ENCODE assay signal across 28 cellular contexts in the genomic region with DNA sequence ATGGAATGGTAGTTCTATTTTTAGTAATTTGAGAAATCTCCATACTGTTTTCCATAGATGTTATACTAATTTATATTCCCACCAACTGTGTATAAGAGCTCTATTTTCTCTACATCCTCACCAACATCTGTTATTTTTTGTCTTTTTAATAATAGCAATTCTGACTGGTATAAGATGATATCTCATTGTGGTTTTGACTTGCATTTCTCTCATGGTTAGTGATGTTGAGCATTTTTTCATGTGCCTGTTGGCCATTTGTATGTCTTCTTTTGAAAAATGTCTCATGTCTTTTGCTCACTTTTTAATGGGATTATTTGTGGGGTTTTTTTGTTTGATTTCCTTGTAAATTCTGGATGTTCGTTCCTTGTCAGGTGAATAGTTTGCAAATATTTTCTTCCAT.
"Had no signal": no experiment of that assay in that cellular context is flagged by ENCODE, and none has a peak within 500 bp of the region (broad histone marks: within the 10 kb centered on the region; RNA-seq: fewer than 3 reads in every experiment).

No MANE protein-coding gene starts in this region.

- DNase-seq: cortex of kidney; dorsolateral prefrontal cortex; effector CD8-positive, alpha-beta T cell; foreskin keratinocyte; head of caudate nucleus; kidney; left cardiac atrium; left ventricle myocardium inferior; lower lobe of right lung; naive B cell; occipital lobe; pancreas; right cardiac atrium; stimulated activated CD4-positive, alpha-beta T cell treated with anti-CD3 and anti-CD28 coated beads, Interleukin-4, amount 100 ng/mL, for 24 hours; stimulated activated naive CD8-positive, alpha-beta T cell treated with anti-CD3 and anti-CD28 coated beads, Interleukin-15, amount 100 ng/mL, for 72 hours; testis; upper lobe of right lung had no signal

- H3K27ac Mint-ChIP-seq: memory B cell; mesothelial cell of epicardium; nephron; progenitor cell of endocrine pancreas; stimulated activated memory B cell treated with anti-CD40 and anti-IgM and Interleukin-4, amounts not matched to agents 10 μg/mL and 1 μg/mL and 100 μg/mL, for 72 hours; stimulated activated naive CD8-positive, alpha-beta T cell treated with anti-CD3 and anti-CD28 coated beads, Interleukin-15, amount 100 ng/mL, for 72 hours had no signal

- H2AFZ ChIP-seq: hepatocyte had no signal

- H3K4me3 ChIP-seq: dorsolateral prefrontal cortex, esophagus muscularis mucosa, hepatocyte, left ventricle myocardium inferior, lower lobe of right lung, pancreas, testis, tibial nerve, upper lobe of right lung, vagina had no signal

- FAIRE-seq: endometrium, kidney, pancreas had no signal

- H3K27ac ChIP-seq: dorsolateral prefrontal cortex, epithelial cell of prostate, esophagus muscularis mucosa, foreskin keratinocyte, hepatocyte, left ventricle myocardium inferior, lower lobe of right lung, pancreas, testis, tibial nerve, upper lobe of right lung, vagina had no signal

- H3K9me3 ChIP-seq: esophagus muscularis mucosa, lower lobe of right lung, pancreas, testis, tibial nerve, upper lobe of right lung, vagina had no signal

- H3K36me3 ChIP-seq: esophagus muscularis mucosa, left ventricle myocardium inferior, pancreas, upper lobe of right lung, vagina had no signal

- ATAC-seq: foreskin keratinocyte; left cardiac atrium; lower lobe of right lung; pancreas; right cardiac atrium; stimulated activated memory B cell treated with anti-CD40 and anti-IgM and Interleukin-4, amounts not matched to agents 10 μg/mL and 1 μg/mL and 100 μg/mL, for 72 hours; stimulated activated naive CD8-positive, alpha-beta T cell treated with anti-CD3 and anti-CD28 coated beads, Interleukin-15, amount 100 ng/mL, for 72 hours; upper lobe of right lung had no signal

- H3K4me1 Mint-ChIP-seq: mesothelial cell of epicardium; nephron; stimulated activated naive CD8-positive, alpha-beta T cell treated with anti-CD3 and anti-CD28 coated beads, Interleukin-15, amount 100 ng/mL, for 72 hours had no signal

- H3K4me3 Mint-ChIP-seq: memory B cell; mesothelial cell of epicardium; naive B cell; nephron; stimulated activated memory B cell treated with anti-CD40 and anti-IgM and Interleukin-4, amounts not matched to agents 10 μg/mL and 1 μg/mL and 100 μg/mL, for 72 hours; stimulated activated naive CD8-positive, alpha-beta T cell treated with anti-CD3 and anti-CD28 coated beads, Interleukin-15, amount 100 ng/mL, for 72 hours had no signal

- H3K27me3 ChIP-seq: dorsolateral prefrontal cortex, esophagus muscularis mucosa, foreskin keratinocyte, hepatocyte, pancreas, testis, tibial nerve, upper lobe of right lung, vagina had no signal

- H3K27me3 Mint-ChIP-seq: memory B cell; naive B cell; progenitor cell of endocrine pancreas; stimulated activated memory B cell treated with anti-CD40 and anti-IgM and Interleukin-4, amounts not matched to agents 10 μg/mL and 1 μg/mL and 100 μg/mL, for 72 hours; stimulated activated naive CD8-positive, alpha-beta T cell treated with anti-CD3 and anti-CD28 coated beads, Interleukin-15, amount 100 ng/mL, for 72 hours had no signal

- H3K4me1 ChIP-seq: foreskin keratinocyte, lower lobe of right lung, pancreas, testis, tibial nerve, upper lobe of right lung, vagina had no signal

- H3K4me2 ChIP-seq: hepatocyte had no signal
